ENCODE assay signal across 9 cellular contexts in the genomic region with DNA sequence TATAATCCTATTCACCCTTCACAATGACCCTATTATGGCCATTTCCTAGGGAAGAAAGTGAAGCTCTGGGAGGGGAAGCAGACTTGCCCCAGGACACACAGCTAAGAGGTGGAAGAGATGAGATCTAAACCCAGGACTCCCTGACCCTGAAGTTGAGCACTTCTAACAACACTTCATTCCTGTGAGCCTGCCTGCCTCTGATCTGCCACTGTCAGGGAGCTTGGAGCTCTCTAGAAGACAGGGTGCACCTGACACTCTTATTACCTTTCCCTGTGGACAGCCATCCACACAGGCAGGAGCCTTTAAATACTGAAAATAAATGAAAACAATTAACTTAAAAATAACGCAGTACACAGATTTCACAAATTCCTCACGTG. TPM values are rescaled to one million over a fixed set of nuclear protein-coding genes. Genes with fewer than 3 reads are reported as not detected.
DNase-seq lines count a peak whose midpoint lies in the region; ATAC-seq, FAIRE-seq and TF ChIP-seq lines count a peak whose summit lies in the region.
"Had no signal": no experiment of that assay in that cellular context is flagged by ENCODE, and none has a peak within 500 bp of the region (broad histone marks: within the 10 kb centered on the region; RNA-seq: fewer than 3 reads in every experiment).

No MANE protein-coding gene starts in this region.

- no peaks in the 10 kb centered on the region for H3K4me1 ChIP-seq in BE2C
- peaks cover 12% of the 10 kb centered on the region for H3K4me1 ChIP-seq in HUES48 (ENCODE audit: control insufficient read depth, insufficient read depth, low read length)
- no peaks in the 10 kb centered on the region for H3K4me1 ChIP-seq in mesodermal cell (ENCODE audit: control insufficient read depth, insufficient read depth, low read length, poor library complexity, severe bottlenecking)

- H3K9me3 ChIP-seq in BE2C (no peaks in the 10 kb centered on the region), HUES48 (ENCODE audit: control insufficient read depth, insufficient read depth, low read length) (no peaks in the 10 kb centered on the region), mesodermal cell (ENCODE audit: control insufficient read depth, low read length) (no peaks in the 10 kb centered on the region)

- CTCF ChIA-PET in HEK293T (lab: Yijun Ruan, JAX) = interaction anchor here (1.0 to 1.6 kb wide), 2 partner anchors 9 to 18 kb away, joined by 3 to 8 read pairs; no protein-coding TSS in a partner anchor

- POLR2A ChIA-PET in HEK293T (lab: Yijun Ruan, JAX) = interaction anchor here (0.9 to 6.9 kb wide), 7 partner anchors 9 to 71 kb away, joined by 3 to 101 read pairs (median 10); a partner anchor contains a TSS

- H3K27ac ChIP-seq in HUES48 (ENCODE audit: low read depth, low read length) (no peak overlapping the region), mesodermal cell (ENCODE audit: low read depth, low read length, severe bottlenecking) (no peak overlapping the region)

- no peak for ATAC-seq in HG03045 (IDR thresholded peaks at IDR 0.05; ENCODE audit: unreplicated experiment)

- WGBS in mesodermal cell (ENCODE audit: insufficient coverage in 2 of 2), 2 experiments = 0% methylated on average over 1 of the region's 2 CpGs; no CpG with 5 or more reads in 1 of the 2 experiments

- H3K4me3 ChIP-seq in BE2C (ENCODE audit: low read depth, low read length) (peak overlapping the region; percentile 78), HUES48 (ENCODE audit: low read depth, low read length) (peak overlapping the region; percentile 86), bronchial epithelial cell (ENCODE audit: low read depth, low read length) (peak overlapping the region; percentile 90), mesodermal cell (ENCODE audit: extremely low read depth, insufficient read depth, low read length, poor library complexity, severe bottlenecking) (peak overlapping the region; percentile 74)

- H3K36me3 ChIP-seq in BE2C (no peaks in the 10 kb centered on the region), HUES48 (ENCODE audit: control insufficient read depth, insufficient read depth, low read length) (no peaks in the 10 kb centered on the region), bronchial epithelial cell (ENCODE audit: control insufficient read depth, insufficient read depth, low read length) (peaks cover 1% of the 10 kb centered on the region), mesodermal cell (ENCODE audit: control insufficient read depth, insufficient read depth, low read length) (peaks cover 6% of the 10 kb centered on the region)

- no peak for DNase-seq in BE2C
- no peak for DNase-seq in bronchial epithelial cell (ENCODE audit: low read depth)
- DNase-seq in kidney glomerular epithelial cell (lab: John Stamatoyannopoulos, UW) = no peak
- DNase-seq in glomerular visceral epithelial cell (ENCODE audit: extremely low spot score) = no peak
- DNase-seq in HEK293T (ENCODE audit: extremely low spot score) = no peak

- no peak for TF ChIP-seq CTCF in BE2C (IDR thresholded peaks at IDR 0.05; ENCODE audit: low read depth, low read length)
- no peak for TF ChIP-seq CTCF in bronchial epithelial cell (IDR thresholded peaks at IDR 0.05; ENCODE audit: insufficient read depth, low read length, severe bottlenecking)

- no peaks in the 10 kb centered on the region for H3K27me3 ChIP-seq in BE2C
- H3K27me3 ChIP-seq in HUES48 (ENCODE audit: control insufficient read depth, insufficient read depth, low read length) = no peaks in the 10 kb centered on the region
- H3K27me3 ChIP-seq in bronchial epithelial cell (ENCODE audit: control insufficient read depth, insufficient read depth, low read length) = no peaks in the 10 kb centered on the region

- H3K9ac ChIP-seq in HUES48 (ENCODE audit: low read depth, low read length) = peak overlapping the region; percentile 43

- FAIRE-seq in bronchial epithelial cell (lab: Jason Lieb, UNC) = no peak

TF ChIP-seq in HEK293T, 16 proteins besides CTCF, POLR2A, EP300 and RAD21:
- TF ChIP-seq L3MBTL2 (conservative IDR thresholded peaks at IDR 0.05) = no peak
- TF ChIP-seq BHLHE40 (IDR thresholded peaks at IDR 0.05; ENCODE audit: borderline replicate concordance) = no peak
- no peak for TF ChIP-seq CTBP1 (IDR thresholded peaks at IDR 0.05; ENCODE audit: borderline replicate concordance)
- TF ChIP-seq HDGF (IDR thresholded peaks at IDR 0.05; ENCODE audit: borderline replicate concordance) = no peak
- no peak for TF ChIP-seq FOXA1 (IDR thresholded peaks at IDR 0.05)
- no peak for TF ChIP-seq ZNF384 (IDR thresholded peaks at IDR 0.05)
- no peak for TF ChIP-seq TARDBP (IDR thresholded peaks at IDR 0.05)
- TF ChIP-seq NFRKB (IDR thresholded peaks at IDR 0.05) = no peak
- no peak for TF ChIP-seq ARNT (IDR thresholded peaks at IDR 0.05)
- TF ChIP-seq SP1 (IDR thresholded peaks at IDR 0.05) = no peak
- TF ChIP-seq ELF4 (IDR thresholded peaks at IDR 0.05) = no peak

RNA-seq across cellular contexts. Expression of a gene that starts 0.6 kb away (rescaled TPM):
- 4.0 TPM for polyA plus RNA-seq in BE2C (2012; ENCODE audit: insufficient read depth, insufficient read length, low read depth)
- 16.8 and 21.8 TPM in 2 replicates for total RNA-seq in bronchial epithelial cell
- 23.1 TPM for polyA plus RNA-seq in mesodermal cell (2013, experiment 1 of 2)
- 16.0 TPM for polyA plus RNA-seq in mesodermal cell (2013, experiment 2 of 2)

RNA-seq across cellular contexts. Expression of a gene that starts 13.1 kb away (rescaled TPM):
- 0.17 TPM for polyA plus RNA-seq in BE2C (2012; ENCODE audit: insufficient read depth, insufficient read length, low read depth)
- total RNA-seq in bronchial epithelial cell = 7.8 and 8.4 TPM in 2 replicates
- polyA plus RNA-seq in mesodermal cell (2013, experiment 1 of 2) = 5.2 TPM
- 4.7 TPM for polyA plus RNA-seq in mesodermal cell (2013, experiment 2 of 2)

RNA-seq across cellular contexts. Expression of a gene that starts 52.0 kb away (rescaled TPM):
- polyA plus RNA-seq in BE2C (2012; ENCODE audit: insufficient read depth, insufficient read length, low read depth) = not detected
- not detected in 2 replicates for total RNA-seq in bronchial epithelial cell
- not detected for polyA plus RNA-seq in mesodermal cell (2013, experiment 1 of 2)
- polyA plus RNA-seq in mesodermal cell (2013, experiment 2 of 2) = not detected
- total RNA-seq: pulmonary artery endothelial cell had no signal
